15 cellular contexts compared by ENCODE assay signal in the genomic region with DNA sequence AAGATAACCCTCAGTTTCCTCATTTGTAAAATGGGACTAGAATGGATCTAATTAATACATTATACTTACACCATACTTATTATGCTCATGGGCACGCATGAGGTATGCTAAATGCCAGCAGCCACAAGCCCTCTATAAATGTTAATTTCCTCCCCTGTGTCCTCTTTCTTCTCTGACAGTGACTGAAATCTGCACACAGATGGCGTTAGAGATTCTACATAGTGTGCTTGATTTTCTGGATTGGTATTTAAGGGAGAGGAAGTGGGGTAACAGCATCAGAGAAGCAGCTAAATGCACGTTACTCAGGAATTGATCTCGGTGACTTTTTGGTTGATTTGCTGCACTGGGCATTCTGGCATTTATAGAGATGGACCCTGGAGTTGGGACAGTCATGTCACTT.
"Had no signal": no experiment of that assay in that cellular context is flagged by ENCODE, and none has a peak within 500 bp of the region (broad histone marks: within the 10 kb centered on the region; RNA-seq: fewer than 3 reads in every experiment).

No MANE protein-coding gene starts in this region.

- H3K27ac Mint-ChIP-seq: activated CD4-positive, alpha-beta memory T cell treated with anti-CD3 and anti-CD28 coated beads for 36 hours; activated naive CD8-positive, alpha-beta T cell treated with anti-CD3 and anti-CD28 coated beads for 36 hours; nephron; stimulated activated naive CD8-positive, alpha-beta T cell treated with anti-CD3 and anti-CD28 coated beads, Interleukin-15, Interleukin-2, amounts not matched to agents 100 ng/mL and 50 ng/mL, for 24 hours had no signal

- H3K36me3 ChIP-seq: breast epithelium, esophagus squamous epithelium had no signal

- H3K4me3 ChIP-seq: breast epithelium, esophagus squamous epithelium, testis had no signal

- H3K27me3 ChIP-seq: breast epithelium, esophagus squamous epithelium, foreskin keratinocyte, testis had no signal

- H3K4me1 Mint-ChIP-seq: activated naive CD8-positive, alpha-beta T cell treated with anti-CD3 and anti-CD28 coated beads for 36 hours; nephron had no signal

- H3K4me1 ChIP-seq: breast epithelium, esophagus squamous epithelium, foreskin keratinocyte, testis had no signal

- H3K27me3 Mint-ChIP-seq: activated CD4-positive, alpha-beta memory T cell treated with anti-CD3 and anti-CD28 coated beads for 36 hours; activated naive CD8-positive, alpha-beta T cell treated with anti-CD3 and anti-CD28 coated beads for 36 hours; stimulated activated naive CD8-positive, alpha-beta T cell treated with anti-CD3 and anti-CD28 coated beads, Interleukin-15, Interleukin-2, amounts not matched to agents 100 ng/mL and 50 ng/mL, for 24 hours had no signal

- H3K4me3 Mint-ChIP-seq: activated CD4-positive, alpha-beta memory T cell treated with anti-CD3 and anti-CD28 coated beads for 36 hours; activated naive CD8-positive, alpha-beta T cell treated with anti-CD3 and anti-CD28 coated beads for 36 hours; nephron; stimulated activated naive CD8-positive, alpha-beta T cell treated with anti-CD3 and anti-CD28 coated beads, Interleukin-15, Interleukin-2, amounts not matched to agents 100 ng/mL and 50 ng/mL, for 24 hours had no signal

- H3K27ac ChIP-seq: breast epithelium, esophagus squamous epithelium, foreskin keratinocyte, testis had no signal

- ATAC-seq: foreskin keratinocyte, left lobe of liver had no signal

- H3K9me3 Mint-ChIP-seq: nephron had no signal

- H3K36me3 Mint-ChIP-seq: activated CD4-positive, alpha-beta memory T cell treated with anti-CD3 and anti-CD28 coated beads for 36 hours; activated naive CD8-positive, alpha-beta T cell treated with anti-CD3 and anti-CD28 coated beads for 36 hours had no signal

- DNase-seq: activated CD4-positive, alpha-beta memory T cell treated with anti-CD3 and anti-CD28 coated beads for 36 hours; activated gamma-delta T cell treated with Interleukin-2 at 50 U/mL for 16 hours; activated naive CD8-positive, alpha-beta T cell treated with anti-CD3 and anti-CD28 coated beads for 36 hours; activated T-cell treated with anti-CD3 and anti-CD28 coated beads, Interleukin-2, amount 50 U/mL, for 48 hours; esophagus squamous epithelium; foreskin keratinocyte; islet precursor cell; mammary epithelial cell; stimulated activated CD4-positive, alpha-beta T cell treated with anti-CD3 and anti-CD28 coated beads, Interleukin-4, amount 100 ng/mL, for 1 hour; stimulated activated CD8-positive, alpha-beta memory T cell treated with anti-CD3 and anti-CD28 coated beads, Interleukin-4, amount 100 ng/mL, for 48 hours; testis had no signal

- H3K9me3 ChIP-seq: esophagus squamous epithelium, testis had no signal
